31 cellular contexts compared by ENCODE assay signal in the genomic region with DNA sequence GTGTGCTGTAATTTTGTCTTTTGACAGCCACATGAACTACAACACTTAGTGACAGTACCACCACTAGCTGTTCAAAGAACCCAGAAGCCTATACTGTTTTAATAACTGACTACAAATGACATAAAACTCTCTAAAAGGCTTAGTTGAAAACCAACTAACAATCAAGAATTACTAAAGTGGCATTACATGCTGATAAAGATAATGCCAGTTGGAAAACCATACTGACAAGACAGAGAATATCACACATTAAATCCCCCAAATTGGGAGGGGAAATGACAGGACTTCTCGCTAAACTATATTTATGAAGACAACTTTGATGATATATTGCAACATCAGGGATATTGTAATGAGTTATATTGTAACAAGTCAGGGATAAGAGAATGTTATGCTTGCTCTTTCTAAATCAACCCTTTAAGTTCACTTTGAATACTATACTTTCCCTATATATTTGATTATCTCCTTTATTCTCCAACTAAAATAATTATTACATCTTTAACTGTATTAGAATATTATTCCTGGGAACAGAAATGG. TPM values are rescaled to one million over a fixed set of nuclear protein-coding genes. Genes with fewer than 3 reads are reported as not detected.
"Had no signal": no experiment of that assay in that cellular context is flagged by ENCODE, and none has a peak within 500 bp of the region (broad histone marks: within the 10 kb centered on the region; RNA-seq: fewer than 3 reads in every experiment).

No MANE protein-coding gene starts in this region.

- FAIRE-seq: islet of Langerhans, kidney, pancreas, small intestine had no signal

- H3K27me3 Mint-ChIP-seq: naive thymus-derived CD4-positive, alpha-beta T cell; natural killer cell treated with Interleukin-12 subunit alpha and Interleukin-12 subunit beta and Interleukin-15 and Interleukin-18, amount 100 ng/mL, for 72 hours; stimulated activated memory B cell treated with anti-CD40 and anti-IgM and Interleukin-4, amounts not matched to agents 10 μg/mL and 1 μg/mL and 100 μg/mL, for 72 hours; stimulated activated naive CD8-positive, alpha-beta T cell treated with anti-CD3 and anti-CD28 coated beads, Interleukin-15, amount 100 ng/mL, for 72 hours had no signal

- H3K27ac ChIP-seq: left lung, lower lobe of right lung, pancreas, prostate gland, sigmoid colon, spleen, transverse colon, upper lobe of left lung, vagina had no signal

- H3K27ac Mint-ChIP-seq: immature natural killer cell; mesothelial cell of epicardium; natural killer cell treated with Interleukin-12 subunit alpha and Interleukin-12 subunit beta and Interleukin-15 and Interleukin-18, amount 100 ng/mL, for 72 hours; stimulated activated memory B cell treated with anti-CD40 and anti-IgM and Interleukin-4, amounts not matched to agents 10 μg/mL and 1 μg/mL and 100 μg/mL, for 72 hours; stimulated activated naive CD8-positive, alpha-beta T cell treated with anti-CD3 and anti-CD28 coated beads, Interleukin-15, amount 100 ng/mL, for 72 hours had no signal

- H3K4me3 ChIP-seq: left lung, lower lobe of right lung, pancreas, prostate gland, sigmoid colon, spleen, transverse colon, upper lobe of left lung, vagina had no signal

- ATAC-seq: left colon; left lung; lower lobe of right lung; naive thymus-derived CD4-positive, alpha-beta T cell; natural killer cell treated with Interleukin-12 subunit alpha and Interleukin-12 subunit beta and Interleukin-15 and Interleukin-18, amount 100 ng/mL, for 72 hours; right cardiac atrium; stimulated activated memory B cell treated with anti-CD40 and anti-IgM and Interleukin-4, amounts not matched to agents 10 μg/mL and 1 μg/mL and 100 μg/mL, for 72 hours; stimulated activated naive CD8-positive, alpha-beta T cell treated with anti-CD3 and anti-CD28 coated beads, Interleukin-15, amount 100 ng/mL, for 72 hours had no signal

- H3K36me3 ChIP-seq: prostate gland had no signal

- H3K4me3 Mint-ChIP-seq: immature natural killer cell; mesothelial cell of epicardium; natural killer cell treated with Interleukin-12 subunit alpha and Interleukin-12 subunit beta and Interleukin-15 and Interleukin-18, amount 100 ng/mL, for 72 hours; stimulated activated memory B cell treated with anti-CD40 and anti-IgM and Interleukin-4, amounts not matched to agents 10 μg/mL and 1 μg/mL and 100 μg/mL, for 72 hours; stimulated activated naive CD8-positive, alpha-beta T cell treated with anti-CD3 and anti-CD28 coated beads, Interleukin-15, amount 100 ng/mL, for 72 hours had no signal

- H3K9me3 Mint-ChIP-seq: immature natural killer cell; mesothelial cell of epicardium; natural killer cell treated with Interleukin-12 subunit alpha and Interleukin-12 subunit beta and Interleukin-15 and Interleukin-18, amount 100 ng/mL, for 72 hours; neural crest cell; stimulated activated memory B cell treated with anti-CD40 and anti-IgM and Interleukin-4, amounts not matched to agents 10 μg/mL and 1 μg/mL and 100 μg/mL, for 72 hours; stimulated activated naive CD8-positive, alpha-beta T cell treated with anti-CD3 and anti-CD28 coated beads, Interleukin-15, amount 100 ng/mL, for 72 hours had no signal

- H3K27me3 ChIP-seq: left lung, pancreas, sigmoid colon, spleen, transverse colon, upper lobe of left lung, vagina had no signal

- H3K9me3 ChIP-seq: left lung, lower lobe of right lung, pancreas, prostate gland, sigmoid colon, spleen, transverse colon, upper lobe of left lung, vagina had no signal

- H3K36me3 Mint-ChIP-seq: natural killer cell treated with Interleukin-12 subunit alpha and Interleukin-12 subunit beta and Interleukin-15 and Interleukin-18, amount 100 ng/mL, for 72 hours had no signal

- DNase-seq: hypothalamus; immature natural killer cell; kidney; left colon; left lung; lower lobe of right lung; mammary epithelial cell; mesendoderm; naive thymus-derived CD4-positive, alpha-beta T cell; nucleus accumbens; pancreas; posterior cingulate gyrus; retina; right cardiac atrium; sigmoid colon; small intestine; spleen; stimulated activated CD4-positive, alpha-beta T cell treated with anti-CD3 and anti-CD28 coated beads, Interleukin-4, amount 100 ng/mL, for 4 hours; stimulated activated CD8-positive, alpha-beta memory T cell treated with anti-CD3 and anti-CD28 coated beads, Interleukin-4, amount 100 ng/mL, for 48 hours; stimulated activated naive CD4-positive, alpha-beta T cell treated with Interleukin-2 at 50 U/mL for 16 hours; stimulated activated naive CD8-positive, alpha-beta T cell treated with anti-CD3 and anti-CD28 coated beads, Interleukin-15, amount 100 ng/mL, for 72 hours; transverse colon; upper lobe of left lung had no signal

RNA-seq across cellular contexts. Expression of gene SLC12A5, which starts 54.6 kb away (rescaled TPM):
- total RNA-seq: myocyte; naive thymus-derived CD4-positive, alpha-beta T cell; natural killer cell treated with Interleukin-12 subunit alpha and Interleukin-12 subunit beta and Interleukin-15 and Interleukin-18, amount 100 ng/mL, for 72 hours; transverse colon; vagina had no signal
- polyA plus RNA-seq: naive thymus-derived CD4-positive, alpha-beta T cell had no signal
